ENCODE assay signal across 23 cellular contexts in genomic region chr18:74512321-74513053, GRCh38. TPM values are rescaled to one million over a fixed set of nuclear protein-coding genes. Genes with fewer than 3 reads are reported as not detected.
DNase-seq lines count a peak whose midpoint lies in the region; ATAC-seq, FAIRE-seq and TF ChIP-seq lines count a peak whose summit lies in the region.
"Had no signal": no experiment of that assay in that cellular context is flagged by ENCODE, and none has a peak within 500 bp of the region (broad histone marks: within the 10 kb centered on the region; RNA-seq: fewer than 3 reads in every experiment).

No MANE protein-coding gene starts in this region.

- TF ChIP-seq CTCF in type B pancreatic cell (conservative IDR thresholded peaks at IDR 0.05), result no peak

- H3K9me3 Mint-ChIP-seq in type B pancreatic cell, result no peaks in the 10 kb centered on the region
- H3K9me3 Mint-ChIP-seq: activated CD4-positive, alpha-beta T cell treated with anti-CD3 and anti-CD28 coated beads, Interleukin-2, amount 10 ng/mL, durations not matched to agents 24 days and 14 days; activated naive CD4-positive, alpha-beta T cell treated with anti-CD3 and anti-CD28 coated beads, Interleukin-2, amount 50 U/mL, for 24 hours; CD4-positive, alpha-beta T cell had no signal

- H3K36me3 Mint-ChIP-seq in type B pancreatic cell, result peaks cover 26% of the 10 kb centered on the region

- peak; percentile 60 for DNase-seq in cardiac septum (ENCODE audit: low spot score)
- no peak for DNase-seq in Right ventricle myocardium inferior (ENCODE audit: missing footprints)
- DNase-seq in frontal cortex (ENCODE audit: low spot score in 2 of 2), result peak; percentile 48 to 65
- DNase-seq in nucleus accumbens (lab: John Stamatoyannopoulos, UW), result peak in 54 of 56 donors; percentile 46 to 94 (median 82)
- peak; percentile 60 for DNase-seq in type B pancreatic cell (ENCODE audit: extremely low spot score, unreplicated experiment)
- no peak for DNase-seq in NCI-H2171 (lab: John Stamatoyannopoulos, UW)
- DNase-seq: activated CD4-positive, alpha-beta T cell treated with anti-CD3 and anti-CD28 coated beads, Interleukin-2, amount 10 ng/mL, durations not matched to agents 24 days and 14 days; CD4-positive, alpha-beta T cell; DMS79 treated with DMSO at 0.1 percent for 48 hours; effector CD8-positive, alpha-beta T cell; Karpas-422; left cardiac atrium; NCI-H1417; NCI-H82; upper lobe of right lung had no signal

- peaks cover 3% of the 10 kb centered on the region for H3K4me1 Mint-ChIP-seq in type B pancreatic cell (ENCODE audit: unreplicated experiment)

- no peaks in the 10 kb centered on the region for H3K27me3 Mint-ChIP-seq in type B pancreatic cell
- H3K27me3 Mint-ChIP-seq: activated CD4-positive, alpha-beta T cell treated with anti-CD3 and anti-CD28 coated beads, Interleukin-2, amount 10 ng/mL, durations not matched to agents 24 days and 14 days; activated naive CD4-positive, alpha-beta T cell treated with anti-CD3 and anti-CD28 coated beads, Interleukin-2, amount 50 U/mL, for 24 hours; CD4-positive, alpha-beta T cell had no signal

- no peak overlapping the region for H3K27ac Mint-ChIP-seq in type B pancreatic cell
- H3K27ac Mint-ChIP-seq: activated CD4-positive, alpha-beta T cell treated with anti-CD3 and anti-CD28 coated beads, Interleukin-2, amount 10 ng/mL, durations not matched to agents 24 days and 14 days; activated naive CD4-positive, alpha-beta T cell treated with anti-CD3 and anti-CD28 coated beads, Interleukin-2, amount 50 U/mL, for 24 hours; CD4-positive, alpha-beta T cell had no signal

- intact Hi-C loops in cardiac septum (cut with DNase I) (no loop called here), Right ventricle myocardium inferior (cut with DNase I) (no loop called here)

- H3K4me3 Mint-ChIP-seq in type B pancreatic cell, result no peak overlapping the region
- H3K4me3 Mint-ChIP-seq: activated CD4-positive, alpha-beta T cell treated with anti-CD3 and anti-CD28 coated beads, Interleukin-2, amount 10 ng/mL, durations not matched to agents 24 days and 14 days; activated naive CD4-positive, alpha-beta T cell treated with anti-CD3 and anti-CD28 coated beads, Interleukin-2, amount 50 U/mL, for 24 hours; CD4-positive, alpha-beta T cell had no signal

- ATAC-seq in Right ventricle myocardium inferior (no peak), GM21447 (IDR thresholded peaks at IDR 0.05; ENCODE audit: unreplicated experiment) (no peak), GM18520 (IDR thresholded peaks at IDR 0.05; ENCODE audit: unreplicated experiment) (no peak)
- ATAC-seq: HCT116, upper lobe of right lung had no signal

- FAIRE-seq in frontal cortex (lab: Jason Lieb, UNC), result peak; percentile 77
- FAIRE-seq: A204.1, TTC549 had no signal

RNA-seq across cellular contexts. Expression of gene CNDP2, which starts 16.3 kb away (rescaled TPM):
- total RNA-seq in cardiac septum (65.7 TPM), Right ventricle myocardium inferior (66.4 TPM), frontal cortex (32.6 TPM), type B pancreatic cell (ENCODE audit: low replicate concordance) (197 and 248 TPM in 2 replicates)

RNA-seq across cellular contexts. Expression of gene CNDP1, which starts 21.8 kb away (rescaled TPM):
- not detected for total RNA-seq in cardiac septum
- total RNA-seq in Right ventricle myocardium inferior, result not detected
- total RNA-seq in frontal cortex, result under 0.01 TPM
- 0.48 and 0.67 TPM in 2 replicates for total RNA-seq in type B pancreatic cell (ENCODE audit: low replicate concordance)
- total RNA-seq: activated CD4-positive, alpha-beta T cell treated with anti-CD3 and anti-CD28 coated beads, Interleukin-2, amount 10 ng/mL, durations not matched to agents 24 days and 14 days; hepatocyte; left cardiac atrium; osteoblast; upper lobe of right lung had no signal

RNA-seq across cellular contexts. Expression of gene DIPK1C, which starts 55.4 kb away (rescaled TPM):
- total RNA-seq in cardiac septum (5.9 TPM), Right ventricle myocardium inferior (4.6 TPM), frontal cortex (4.9 TPM), type B pancreatic cell (ENCODE audit: low replicate concordance) (0.26 and 0.36 TPM in 2 replicates)
- total RNA-seq: activated CD4-positive, alpha-beta T cell treated with anti-CD3 and anti-CD28 coated beads, Interleukin-2, amount 10 ng/mL, durations not matched to agents 24 days and 14 days; CD4-positive, alpha-beta T cell; osteoblast; upper lobe of right lung had no signal

Comparison
In these comparisons a context has a peak if more than half of its experiments do, and no peak if none do; other contexts are left out.
1. DNase-seq: peak in cardiac septum (single experiment), frontal cortex (2 of 2), nucleus accumbens (54 of 56) and type B pancreatic cell (single experiment); none in Right ventricle myocardium inferior (single experiment) and NCI-H2171 (single experiment).